1 cellular context compared by ENCODE assay signal in genomic region chr6:42453027-42453648, GRCh38.
TF ChIP-seq lines count a peak whose summit lies in the region.

No MANE protein-coding gene starts in this region.

TF ChIP-seq in Ishikawa, 13 proteins besides CTCF, POLR2A, EP300 and RAD21 (continued from another document):
- TF ChIP-seq MAX (IDR thresholded peaks at IDR 0.05) (peak; percentile 69), USF1 (IDR thresholded peaks at IDR 0.05) (no peak), ZBTB7A (IDR thresholded peaks at IDR 0.05; ENCODE audit: low read depth) (peak; percentile 88), TAF1 (IDR thresholded peaks at IDR 0.05; ENCODE audit: low read depth) (peak; percentile 52; the same call in 1 of the 2 replicates)
